Comparison of ENCODE assay signal across 14 cellular contexts in the genomic region with DNA sequence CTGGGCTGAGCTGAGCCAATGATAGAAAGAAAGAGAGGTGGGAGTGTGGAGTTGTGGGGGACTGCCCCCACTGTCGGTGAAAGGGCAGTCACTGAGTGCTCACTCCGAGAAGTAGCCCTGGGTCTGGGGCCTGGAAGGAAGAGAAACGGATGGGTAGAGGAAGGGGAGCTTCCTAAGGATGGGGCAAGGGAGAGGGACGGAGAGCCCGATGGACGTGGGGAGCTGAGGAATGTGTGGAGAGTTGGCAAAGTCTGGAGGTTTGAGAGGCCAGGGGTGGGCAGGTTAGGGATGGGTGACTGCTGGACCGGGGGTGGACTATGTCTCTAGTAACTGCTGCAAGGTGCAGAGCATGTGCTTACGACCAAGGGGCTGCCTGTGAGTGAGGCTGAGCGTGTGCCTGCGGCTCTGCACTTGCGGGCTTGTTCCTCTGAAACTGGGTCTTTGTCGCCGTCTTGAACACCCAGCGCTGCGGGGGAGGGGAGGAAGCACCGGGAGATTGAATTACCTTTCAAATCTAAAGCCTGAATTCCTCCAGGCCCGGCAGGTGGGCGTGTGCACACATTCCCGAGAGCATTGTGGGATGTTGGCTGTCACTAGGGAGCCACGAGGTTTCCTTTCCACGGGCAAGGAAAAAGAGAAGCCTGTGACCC.
DNase-seq lines count a peak whose midpoint lies in the region; TF ChIP-seq lines count a peak whose summit lies in the region.
"Had no signal": no experiment of that assay in that cellular context is flagged by ENCODE, and none has a peak within 500 bp of the region (broad histone marks: within the 10 kb centered on the region; RNA-seq: fewer than 3 reads in every experiment).

No MANE protein-coding gene starts in this region.

- H3K36me3 Mint-ChIP-seq in CD14-positive monocyte, result no peaks in the 10 kb centered on the region
- H3K36me3 Mint-ChIP-seq: stimulated activated naive B cell treated with anti-CD40 and anti-IgM and Interleukin-4, amounts not matched to agents 10 μg/mL and 1 μg/mL and 100 μg/mL, for 72 hours had no signal

- peak overlapping the region in 1 of 7 donors; percentile 51 for H3K27ac Mint-ChIP-seq in CD14-positive monocyte
- H3K27ac Mint-ChIP-seq: stimulated activated naive B cell treated with anti-CD40 and anti-IgM and Interleukin-4, amounts not matched to agents 10 μg/mL and 1 μg/mL and 100 μg/mL, for 72 hours had no signal

- intact Hi-C loops in CD14-positive monocyte (cut with micrococcal nuclease), result no loop called here

- H3K4me3 Mint-ChIP-seq in CD14-positive monocyte, result peak overlapping the region in 1 of 2 donors; percentile 77
- H3K4me3 Mint-ChIP-seq: stimulated activated naive B cell treated with anti-CD40 and anti-IgM and Interleukin-4, amounts not matched to agents 10 μg/mL and 1 μg/mL and 100 μg/mL, for 72 hours had no signal

- no peak for TF ChIP-seq EP300 in Ishikawa (IDR thresholded peaks at IDR 0.05; ENCODE audit: borderline replicate concordance)

- no peak for TF ChIP-seq RAD21 in Ishikawa (IDR thresholded peaks at IDR 0.05; ENCODE audit: low read depth)

- peaks cover 0 to 6% (median 2%) of the 10 kb centered on the region in 7 donors for H3K9me3 Mint-ChIP-seq in CD14-positive monocyte
- H3K9me3 Mint-ChIP-seq: stimulated activated naive B cell treated with anti-CD40 and anti-IgM and Interleukin-4, amounts not matched to agents 10 μg/mL and 1 μg/mL and 100 μg/mL, for 72 hours had no signal

- TF ChIP-seq CTCF in CD14-positive monocyte (IDR thresholded peaks at IDR 0.05), result no peak

- peaks cover 61 to 77% (median 64%) of the 10 kb centered on the region in 3 donors for H3K27me3 Mint-ChIP-seq in CD14-positive monocyte (ENCODE audit: low read depth in 3 of 3)

- H3K4me1 Mint-ChIP-seq in CD14-positive monocyte, result no peaks in the 10 kb centered on the region

- DNase-seq in ELF-1 (ENCODE audit: low read depth, low spot score), result peak; percentile 65
- peak; percentile 58 for DNase-seq in ecto neural progenitor cell (ENCODE audit: low spot score)
- peak in 30 of 56 donors; percentile 5 to 82 (median 39) for DNase-seq in nucleus accumbens (lab: John Stamatoyannopoulos, UW)
- no peak for DNase-seq in activated CD4-positive, CD25-positive, alpha-beta regulatory T cell treated with anti-CD3 and anti-CD28 coated beads, Interleukin-2, amount 50 U/mL, for 72 hours
- DNase-seq in NAMALWA (ENCODE audit: low spot score), result no peak
- no peak for DNase-seq in CD14-positive monocyte (ENCODE audit: low spot score)
- DNase-seq in activated naive CD4-positive, alpha-beta T cell treated with anti-CD3 and anti-CD28 coated beads, Interleukin-2, amount 50 U/mL, for 16 hours, result no peak
- DNase-seq: foreskin melanocyte; GDM1; kidney glomerular epithelial cell; MM.1S; stimulated activated naive B cell treated with anti-CD40 and anti-IgM and Interleukin-4, amounts not matched to agents 10 μg/mL and 1 μg/mL and 100 μg/mL, for 72 hours; T1000 had no signal

TF ChIP-seq in Ishikawa, 13 proteins besides CTCF, POLR2A, EP300 and RAD21:
- TF ChIP-seq TEAD4 (IDR thresholded peaks at IDR 0.05), result peak; percentile 57
- TF ChIP-seq TAF1 (IDR thresholded peaks at IDR 0.05; ENCODE audit: low read depth), result no peak
- TF ChIP-seq CEBPB (IDR thresholded peaks at IDR 0.05), result no peak
- no peak for TF ChIP-seq YY1 (IDR thresholded peaks at IDR 0.05; ENCODE audit: low read depth)
- TF ChIP-seq NFIC (IDR thresholded peaks at IDR 0.05), result 0 out of 2 replicates have a peak, but pooled peaks have one; percentile 7
- TF ChIP-seq ZBTB7A (IDR thresholded peaks at IDR 0.05; ENCODE audit: low read depth), result no peak
- TF ChIP-seq, protein P1, sequence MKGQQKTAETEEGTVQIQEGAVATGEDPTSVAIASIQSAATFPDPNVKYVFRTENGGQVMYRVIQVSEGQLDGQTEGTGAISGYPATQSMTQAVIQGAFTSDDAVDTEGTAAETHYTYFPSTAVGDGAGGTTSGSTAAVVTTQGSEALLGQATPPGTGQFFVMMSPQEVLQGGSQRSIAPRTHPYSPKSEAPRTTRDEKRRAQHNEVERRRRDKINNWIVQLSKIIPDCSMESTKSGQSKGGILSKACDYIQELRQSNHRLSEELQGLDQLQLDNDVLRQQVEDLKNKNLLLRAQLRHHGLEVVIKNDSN (IDR thresholded peaks at IDR 0.05), result no peak
- TF ChIP-seq CREB1 (IDR thresholded peaks at IDR 0.05; ENCODE audit: low read depth), result no peak
- TF ChIP-seq TCF12 (IDR thresholded peaks at IDR 0.05; ENCODE audit: low read depth), result no peak
- TF ChIP-seq, protein P2, sequence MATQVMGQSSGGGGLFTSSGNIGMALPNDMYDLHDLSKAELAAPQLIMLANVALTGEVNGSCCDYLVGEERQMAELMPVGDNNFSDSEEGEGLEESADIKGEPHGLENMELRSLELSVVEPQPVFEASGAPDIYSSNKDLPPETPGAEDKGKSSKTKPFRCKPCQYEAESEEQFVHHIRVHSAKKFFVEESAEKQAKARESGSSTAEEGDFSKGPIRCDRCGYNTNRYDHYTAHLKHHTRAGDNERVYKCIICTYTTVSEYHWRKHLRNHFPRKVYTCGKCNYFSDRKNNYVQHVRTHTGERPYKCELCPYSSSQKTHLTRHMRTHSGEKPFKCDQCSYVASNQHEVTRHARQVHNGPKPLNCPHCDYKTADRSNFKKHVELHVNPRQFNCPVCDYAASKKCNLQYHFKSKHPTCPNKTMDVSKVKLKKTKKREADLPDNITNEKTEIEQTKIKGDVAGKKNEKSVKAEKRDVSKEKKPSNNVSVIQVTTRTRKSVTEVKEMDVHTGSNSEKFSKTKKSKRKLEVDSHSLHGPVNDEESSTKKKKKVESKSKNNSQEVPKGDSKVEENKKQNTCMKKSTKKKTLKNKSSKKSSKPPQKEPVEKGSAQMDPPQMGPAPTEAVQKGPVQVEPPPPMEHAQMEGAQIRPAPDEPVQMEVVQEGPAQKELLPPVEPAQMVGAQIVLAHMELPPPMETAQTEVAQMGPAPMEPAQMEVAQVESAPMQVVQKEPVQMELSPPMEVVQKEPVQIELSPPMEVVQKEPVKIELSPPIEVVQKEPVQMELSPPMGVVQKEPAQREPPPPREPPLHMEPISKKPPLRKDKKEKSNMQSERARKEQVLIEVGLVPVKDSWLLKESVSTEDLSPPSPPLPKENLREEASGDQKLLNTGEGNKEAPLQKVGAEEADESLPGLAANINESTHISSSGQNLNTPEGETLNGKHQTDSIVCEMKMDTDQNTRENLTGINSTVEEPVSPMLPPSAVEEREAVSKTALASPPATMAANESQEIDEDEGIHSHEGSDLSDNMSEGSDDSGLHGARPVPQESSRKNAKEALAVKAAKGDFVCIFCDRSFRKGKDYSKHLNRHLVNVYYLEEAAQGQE (IDR thresholded peaks at IDR 0.05; ENCODE audit: low read depth), result 0 out of 2 replicates have a peak, but pooled peaks have one; percentile 7
- TF ChIP-seq FOXM1 (IDR thresholded peaks at IDR 0.05; ENCODE audit: borderline replicate concordance, low read depth), result no peak
- TF ChIP-seq, protein P3, sequence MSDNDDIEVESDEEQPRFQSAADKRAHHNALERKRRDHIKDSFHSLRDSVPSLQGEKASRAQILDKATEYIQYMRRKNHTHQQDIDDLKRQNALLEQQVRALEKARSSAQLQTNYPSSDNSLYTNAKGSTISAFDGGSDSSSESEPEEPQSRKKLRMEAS (IDR thresholded peaks at IDR 0.05), result peak; percentile 68
- peak; percentile 61 for TF ChIP-seq EGR1 (IDR thresholded peaks at IDR 0.05)

Comparison
In these comparisons a context has a peak if more than half of its experiments do, and no peak if none do; other contexts are left out.
1. DNase-seq: peak in ELF-1 (single experiment), ecto neural progenitor cell (single experiment) and nucleus accumbens (30 of 56); none in activated CD4-positive, CD25-positive, alpha-beta regulatory T cell treated with anti-CD3 and anti-CD28 coated beads, Interleukin-2, amount 50 U/mL, for 72 hours (single experiment), NAMALWA (single experiment), CD14-positive monocyte (single experiment) and activated naive CD4-positive, alpha-beta T cell treated with anti-CD3 and anti-CD28 coated beads, Interleukin-2, amount 50 U/mL, for 16 hours (single experiment).